Comparison of ENCODE assay signal across 9 cellular contexts in genomic region chr5:34923694-34924461, GRCh38. TPM values are rescaled to one million over a fixed set of nuclear protein-coding genes. Genes with fewer than 3 reads are reported as not detected.
DNase-seq lines count a peak whose midpoint lies in the region; ATAC-seq and TF ChIP-seq lines count a peak whose summit lies in the region.
"Had no signal": no experiment of that assay in that cellular context is flagged by ENCODE, and none has a peak within 500 bp of the region (broad histone marks: within the 10 kb centered on the region; RNA-seq: fewer than 3 reads in every experiment).

No MANE protein-coding gene starts in this region.

- H3K27ac Mint-ChIP-seq in activated naive CD4-positive, alpha-beta T cell treated with anti-CD3 and anti-CD28 coated beads for 36 hours = peak overlapping the region; percentile 89
- peak overlapping the region in 1 of 8 donors; percentile 90 for H3K27ac Mint-ChIP-seq in CD8-positive, alpha-beta memory T cell
- H3K27ac Mint-ChIP-seq: memory B cell had no signal

- CTCF ChIA-PET in activated naive CD4-positive, alpha-beta T cell treated with anti-CD3 and anti-CD28 coated beads for 36 hours (lab: Charles Lee) = interaction anchor here (1.3 to 2.1 kb wide), 3 partner anchors 9 to 80 kb away, joined by 4 to 9 read pairs (median 4); partner anchors contain the start of genes BRIX1 and RAD1
- CTCF ChIA-PET in CD8-positive, alpha-beta memory T cell (lab: Charles Lee) = interaction anchor here (1.0 kb wide), 1 partner anchor 9 kb away, joined by 4 read pairs; the partner anchor contains the start of genes BRIX1 and RAD1

- no peaks in the 10 kb centered on the region for H3K9me3 ChIP-seq in lung (ENCODE audit: control insufficient read depth in 2 of 2, insufficient read depth in 1 of 2, low read length in 1 of 2)
- no peaks in the 10 kb centered on the region for H3K9me3 ChIP-seq in WERI-Rb-1 (ENCODE audit: severe bottlenecking)
- H3K9me3 ChIP-seq in CD8-positive, alpha-beta memory T cell (ENCODE audit: low read length) = no peaks in the 10 kb centered on the region

- peak overlapping the region; percentile 2 for H3K4me3 Mint-ChIP-seq in activated naive CD4-positive, alpha-beta T cell treated with anti-CD3 and anti-CD28 coated beads for 36 hours
- H3K4me3 Mint-ChIP-seq in CD8-positive, alpha-beta memory T cell = no peak overlapping the region
- H3K4me3 Mint-ChIP-seq: memory B cell had no signal

- ATAC-seq in GM21576 (IDR thresholded peaks at IDR 0.05; ENCODE audit: unreplicated experiment) (peak; percentile 57), lung (ENCODE audit: insufficient read depth, low FRiP score) (peak; percentile 75)

- no peaks in the 10 kb centered on the region for H3K9me3 Mint-ChIP-seq in activated naive CD4-positive, alpha-beta T cell treated with anti-CD3 and anti-CD28 coated beads for 36 hours
- H3K9me3 Mint-ChIP-seq in CD8-positive, alpha-beta memory T cell = no peaks in the 10 kb centered on the region
- H3K9me3 Mint-ChIP-seq: memory B cell had no signal

- TF ChIP-seq CTCF in lung (IDR thresholded peaks at IDR 0.05; ENCODE audit: control extremely low read depth, extremely low read depth) = no peak
- no peak for TF ChIP-seq CTCF in WERI-Rb-1 (IDR thresholded peaks at IDR 0.05; ENCODE audit: low read depth, low read length)

- peak overlapping the region in 1 of 2 donors; percentile 9 for H3K27ac ChIP-seq in lung (ENCODE audit: low read depth in 1 of 2, low read length in 1 of 2)
- H3K27ac ChIP-seq in WERI-Rb-1 = no peak overlapping the region
- no peak overlapping the region for H3K27ac ChIP-seq in CD8-positive, alpha-beta memory T cell (ENCODE audit: low read depth, low read length)

- DNase-seq in DMS53 treated with DMSO at 0.1 percent for 48 hours (lab: John Stamatoyannopoulos, UW; ENCODE audit: unreplicated experiment) (peak; percentile 49), LHCN-M2 (ENCODE audit: low read depth) (peak; percentile 92), lung (ENCODE audit: low spot score) (no peak), WERI-Rb-1 (no peak), HuH-7 (ENCODE audit: low spot score) (no peak)
- DNase-seq in activated naive CD4-positive, alpha-beta T cell treated with anti-CD3 and anti-CD28 coated beads for 36 hours = peak; percentile 64
- DNase-seq in CD8-positive, alpha-beta memory T cell = no peak

- H3K27me3 Mint-ChIP-seq in activated naive CD4-positive, alpha-beta T cell treated with anti-CD3 and anti-CD28 coated beads for 36 hours (ENCODE audit: low read depth) = no peaks in the 10 kb centered on the region
- no peaks in the 10 kb centered on the region for H3K27me3 Mint-ChIP-seq in CD8-positive, alpha-beta memory T cell
- H3K27me3 Mint-ChIP-seq: memory B cell had no signal

- H3K4me3 ChIP-seq in lung (no peak overlapping the region), WERI-Rb-1 (ENCODE audit: low read depth, low read length) (no peak overlapping the region)
- H3K4me3 ChIP-seq in CD8-positive, alpha-beta memory T cell (ENCODE audit: low read length) = no peak overlapping the region

- H3K4me1 Mint-ChIP-seq in activated naive CD4-positive, alpha-beta T cell treated with anti-CD3 and anti-CD28 coated beads for 36 hours (ENCODE audit: low read depth) = peaks cover 40% of the 10 kb centered on the region
- H3K4me1 Mint-ChIP-seq in CD8-positive, alpha-beta memory T cell = peaks cover 4 to 14% (median 7%) of the 10 kb centered on the region in 3 donors
- H3K4me1 Mint-ChIP-seq: memory B cell had no signal

- H3K36me3 Mint-ChIP-seq in activated naive CD4-positive, alpha-beta T cell treated with anti-CD3 and anti-CD28 coated beads for 36 hours (ENCODE audit: low read depth) = peaks cover 36% of the 10 kb centered on the region
- H3K36me3 Mint-ChIP-seq in CD8-positive, alpha-beta memory T cell = peaks cover 0 to 59% (median 11%) of the 10 kb centered on the region in 3 donors

- H3K27me3 ChIP-seq in lung (ENCODE audit: control insufficient read depth, insufficient read depth) = no peaks in the 10 kb centered on the region
- no peaks in the 10 kb centered on the region for H3K27me3 ChIP-seq in WERI-Rb-1 (ENCODE audit: insufficient read depth, low read depth, severe bottlenecking)
- no peaks in the 10 kb centered on the region for H3K27me3 ChIP-seq in CD8-positive, alpha-beta memory T cell (ENCODE audit: insufficient read depth, low read length, poor library complexity, severe bottlenecking)

- POLR2A ChIA-PET in CD8-positive, alpha-beta memory T cell (lab: Charles Lee) = no interaction called here

- H3K4me1 ChIP-seq in lung (ENCODE audit: control insufficient read depth in 2 of 2, insufficient read depth in 2 of 2, low read length in 2 of 2) = no peaks in the 10 kb centered on the region
- H3K4me1 ChIP-seq in CD8-positive, alpha-beta memory T cell (ENCODE audit: insufficient read depth, low read length) = peaks cover 5% of the 10 kb centered on the region

- WGBS in lung, 2 donors = 45 to 68% methylated on average over 3 of the region's 3 CpGs

- intact Hi-C loops in activated naive CD4-positive, alpha-beta T cell treated with anti-CD3 and anti-CD28 coated beads for 36 hours (cut with micrococcal nuclease) = loop anchor here (1.0 to 10.0 kb wide), 4 partner anchors 9 to 1069 kb away; partner anchors contain the start of genes BRIX1, IL7R and RAD1

- H3K36me3 ChIP-seq in lung (ENCODE audit: control insufficient read depth in 2 of 2, insufficient read depth in 2 of 2, low read length in 2 of 2) (peaks cover 8 to 24% of the 10 kb centered on the region in 2 donors), WERI-Rb-1 (peaks cover 81% of the 10 kb centered on the region)
- H3K36me3 ChIP-seq in CD8-positive, alpha-beta memory T cell (ENCODE audit: insufficient read depth, low read length) = peaks cover 23% of the 10 kb centered on the region

RNA-seq across cellular contexts. Expression of gene DNAJC21, which starts 5.5 kb away (rescaled TPM):
- total RNA-seq in LHCN-M2 (2014; rRNA removed) (18.9 and 23.6 TPM in 2 replicates), lung (10 to 100 TPM; 39.6 to 45.6 TPM)
- 16.0 TPM for polyA plus RNA-seq in LHCN-M2 (2012)
- 10 to 100 TPM; 59.1 to 62.1 TPM for total RNA-seq in activated naive CD4-positive, alpha-beta T cell treated with anti-CD3 and anti-CD28 coated beads for 36 hours
- 10 to 100 TPM; 23.8 to 29.1 TPM for polyA plus RNA-seq in lung
- total RNA-seq in CD8-positive, alpha-beta memory T cell = 10 to 100 TPM; 64.7 to 70.6 TPM
- 31.0 TPM for polyA plus RNA-seq in CD8-positive, alpha-beta memory T cell

RNA-seq across cellular contexts. Expression of gene BRIX1, which starts 8.4 kb away (rescaled TPM):
- total RNA-seq in LHCN-M2 (2014; rRNA removed) (48.4 and 52.9 TPM in 2 replicates), lung (10 to 100 TPM; 17.6 to 22.4 TPM)
- 11.7 TPM for polyA plus RNA-seq in LHCN-M2 (2012)
- 10 to 100 TPM; 66.5 to 69.0 TPM for total RNA-seq in activated naive CD4-positive, alpha-beta T cell treated with anti-CD3 and anti-CD28 coated beads for 36 hours
- polyA plus RNA-seq in lung = 10 to 100 TPM; 22.4 to 31.2 TPM
- total RNA-seq in CD8-positive, alpha-beta memory T cell = 100 to 1,000 TPM; 102 to 114 TPM
- polyA plus RNA-seq in CD8-positive, alpha-beta memory T cell = 53.4 TPM

RNA-seq across cellular contexts. Expression of gene RAD1, which starts 8.6 kb away (rescaled TPM):
- 24.6 and 30.2 TPM in 2 replicates for total RNA-seq in LHCN-M2 (2014; rRNA removed)
- 18.9 TPM for polyA plus RNA-seq in LHCN-M2 (2012)
- 10 to 100 TPM; 38.8 to 40.7 TPM for total RNA-seq in activated naive CD4-positive, alpha-beta T cell treated with anti-CD3 and anti-CD28 coated beads for 36 hours
- total RNA-seq in lung = 10 to 100 TPM; 19.5 to 45.7 TPM
- 10 to 100 TPM; 12.9 to 15.8 TPM for polyA plus RNA-seq in lung
- total RNA-seq in CD8-positive, alpha-beta memory T cell = 10 to 100 TPM; 41.3 to 44.2 TPM
- polyA plus RNA-seq in CD8-positive, alpha-beta memory T cell = 23.5 TPM

Comparison
In these comparisons a context has a peak if more than half of its experiments do, and no peak if none do; other contexts are left out.
1. DNase-seq: peak in DMS53 treated with DMSO at 0.1 percent for 48 hours (single experiment), LHCN-M2 (single experiment) and activated naive CD4-positive, alpha-beta T cell treated with anti-CD3 and anti-CD28 coated beads for 36 hours (single experiment); none in lung (single experiment), WERI-Rb-1 (single experiment), HuH-7 (single experiment) and CD8-positive, alpha-beta memory T cell (0 of 5).